Comparison of ENCODE assay signal across 24 cellular contexts in the genomic region with DNA sequence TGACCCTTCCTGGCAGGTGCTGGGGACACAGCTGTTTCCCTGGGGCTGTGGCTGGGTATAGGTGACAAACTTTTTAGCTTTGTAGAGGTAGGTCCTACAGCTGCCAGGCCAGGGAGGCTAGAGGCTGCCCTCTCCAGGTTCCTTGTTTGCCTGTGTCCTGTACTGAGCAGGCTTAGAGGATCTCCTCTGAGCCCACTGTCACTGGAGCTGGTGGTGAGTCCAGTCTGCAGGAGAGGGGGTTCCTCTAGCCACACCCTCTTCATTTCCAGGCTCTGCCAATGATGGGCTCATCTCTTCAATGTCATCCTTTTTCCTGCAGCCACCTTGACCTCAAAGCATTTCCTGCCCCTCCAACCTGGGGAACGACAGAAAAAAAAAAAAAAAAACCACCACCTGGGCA. TPM values are rescaled to one million over a fixed set of nuclear protein-coding genes. Genes with fewer than 3 reads are reported as not detected.
"Had no signal": no experiment of that assay in that cellular context is flagged by ENCODE, and none has a peak within 500 bp of the region (broad histone marks: within the 10 kb centered on the region; RNA-seq: fewer than 3 reads in every experiment).

No MANE protein-coding gene starts in this region.

- H3K4me3 Mint-ChIP-seq: activated B cell treated with CpG ODN at 0.5 μM for 24 hours; activated CD4-positive, alpha-beta memory T cell treated with anti-CD3 and anti-CD28 coated beads for 36 hours; activated naive CD8-positive, alpha-beta T cell treated with anti-CD3 and anti-CD28 coated beads, Interleukin-2, amount 50 U/mL, for 24 hours; activated T-helper 17 cell treated with anti-CD3 and anti-CD28 coated beads, Interleukin-2, amount 50 U/mL, for 72 hours; immature natural killer cell; memory B cell; naive B cell; neural progenitor cell; stimulated activated effector memory CD8-positive, alpha-beta T cell treated with anti-CD3 and anti-CD28 coated beads, Interleukin-12 subunit alpha, Interleukin-12 subunit beta, amount 100 ng/mL, for 72 hours; T-helper 2 cell treated with Interferon-gamma antibody and Interleukin-4, amounts not matched to agents 5 μg/mL and 100 μg/mL, for 36 hours; type B pancreatic cell had no signal

- H3K9me3 ChIP-seq: gastroesophageal sphincter, mucosa of descending colon, testis had no signal

- H3K4me3 ChIP-seq: gastroesophageal sphincter, heart left ventricle, mucosa of descending colon, neural progenitor cell, testis had no signal

- H3K27me3 ChIP-seq: gastroesophageal sphincter, heart left ventricle, neural progenitor cell, testis had no signal

- H3K27ac ChIP-seq: gastroesophageal sphincter, heart left ventricle, neural progenitor cell, testis had no signal

- H3K27me3 Mint-ChIP-seq: activated B cell treated with CpG ODN at 0.5 μM for 24 hours; activated CD4-positive, alpha-beta memory T cell treated with anti-CD3 and anti-CD28 coated beads for 36 hours; activated naive CD8-positive, alpha-beta T cell treated with anti-CD3 and anti-CD28 coated beads, Interleukin-2, amount 50 U/mL, for 24 hours; activated T-helper 17 cell treated with anti-CD3 and anti-CD28 coated beads, Interleukin-2, amount 50 U/mL, for 72 hours; memory B cell; naive B cell; type B pancreatic cell had no signal

- H3K4me1 ChIP-seq: neural progenitor cell had no signal

- H3K9me3 Mint-ChIP-seq: activated B cell treated with CpG ODN at 0.5 μM for 24 hours; activated naive CD8-positive, alpha-beta T cell treated with anti-CD3 and anti-CD28 coated beads, Interleukin-2, amount 50 U/mL, for 24 hours; activated T-helper 17 cell treated with anti-CD3 and anti-CD28 coated beads, Interleukin-2, amount 50 U/mL, for 72 hours; neural progenitor cell; stimulated activated effector memory CD8-positive, alpha-beta T cell treated with anti-CD3 and anti-CD28 coated beads, Interleukin-12 subunit alpha, Interleukin-12 subunit beta, amount 100 ng/mL, for 72 hours had no signal

- H3K27ac Mint-ChIP-seq: activated B cell treated with CpG ODN at 0.5 μM for 24 hours; activated CD4-positive, alpha-beta memory T cell treated with anti-CD3 and anti-CD28 coated beads for 36 hours; activated naive CD8-positive, alpha-beta T cell treated with anti-CD3 and anti-CD28 coated beads, Interleukin-2, amount 50 U/mL, for 24 hours; activated T-helper 17 cell treated with anti-CD3 and anti-CD28 coated beads, Interleukin-2, amount 50 U/mL, for 72 hours; immature natural killer cell; memory B cell; neural progenitor cell; stimulated activated effector memory CD8-positive, alpha-beta T cell treated with anti-CD3 and anti-CD28 coated beads, Interleukin-12 subunit alpha, Interleukin-12 subunit beta, amount 100 ng/mL, for 72 hours; T-helper 2 cell treated with Interferon-gamma antibody and Interleukin-4, amounts not matched to agents 5 μg/mL and 100 μg/mL, for 36 hours; type B pancreatic cell had no signal

- H3K4me1 Mint-ChIP-seq: activated B cell treated with CpG ODN at 0.5 μM for 24 hours; activated T-helper 17 cell treated with anti-CD3 and anti-CD28 coated beads, Interleukin-2, amount 50 U/mL, for 72 hours; immature natural killer cell; memory B cell; naive B cell had no signal

- H3K36me3 ChIP-seq: neural progenitor cell had no signal

- DNase-seq: activated B cell treated with CpG ODN at 0.5 μM for 24 hours; activated CD4-positive, alpha-beta memory T cell treated with anti-CD3 and anti-CD28 coated beads for 36 hours; activated CD4-positive, alpha-beta T cell treated with anti-CD3 and anti-CD28 coated beads for 4 hours; activated naive CD4-positive, alpha-beta T cell treated with Interleukin-2 at 50 U/mL for 16 hours; activated naive CD8-positive, alpha-beta T cell treated with anti-CD3 and anti-CD28 coated beads, Interleukin-2, amount 50 U/mL, for 24 hours; activated T-cell treated with anti-CD3 and anti-CD28 coated beads, Interleukin-2, amount 50 U/mL, for 1 hour; cortex of kidney; erythroblast; immature natural killer cell; kidney glomerular epithelial cell; left ventricle myocardium superior; naive B cell; stimulated activated CD4-positive, alpha-beta T cell treated with anti-CD3 and anti-CD28 coated beads, Interleukin-4, amount 100 ng/mL, for 24 hours; testis had no signal

- ATAC-seq: activated naive CD8-positive, alpha-beta T cell treated with anti-CD3 and anti-CD28 coated beads, Interleukin-2, amount 50 U/mL, for 24 hours; activated T-helper 17 cell treated with anti-CD3 and anti-CD28 coated beads, Interleukin-2, amount 50 U/mL, for 72 hours; gastroesophageal sphincter; heart left ventricle; left ventricle myocardium superior; mucosa of descending colon; sciatic nerve; stimulated activated effector memory CD8-positive, alpha-beta T cell treated with anti-CD3 and anti-CD28 coated beads, Interleukin-12 subunit alpha, Interleukin-12 subunit beta, amount 100 ng/mL, for 72 hours had no signal

RNA-seq across cellular contexts. Expression of gene ANGPTL4, which starts 13.6 kb away (rescaled TPM):
- total RNA-seq: activated B cell treated with CpG ODN at 0.5 μM for 24 hours had no signal
